1 cellular context compared by ENCODE assay signal in the genomic region with DNA sequence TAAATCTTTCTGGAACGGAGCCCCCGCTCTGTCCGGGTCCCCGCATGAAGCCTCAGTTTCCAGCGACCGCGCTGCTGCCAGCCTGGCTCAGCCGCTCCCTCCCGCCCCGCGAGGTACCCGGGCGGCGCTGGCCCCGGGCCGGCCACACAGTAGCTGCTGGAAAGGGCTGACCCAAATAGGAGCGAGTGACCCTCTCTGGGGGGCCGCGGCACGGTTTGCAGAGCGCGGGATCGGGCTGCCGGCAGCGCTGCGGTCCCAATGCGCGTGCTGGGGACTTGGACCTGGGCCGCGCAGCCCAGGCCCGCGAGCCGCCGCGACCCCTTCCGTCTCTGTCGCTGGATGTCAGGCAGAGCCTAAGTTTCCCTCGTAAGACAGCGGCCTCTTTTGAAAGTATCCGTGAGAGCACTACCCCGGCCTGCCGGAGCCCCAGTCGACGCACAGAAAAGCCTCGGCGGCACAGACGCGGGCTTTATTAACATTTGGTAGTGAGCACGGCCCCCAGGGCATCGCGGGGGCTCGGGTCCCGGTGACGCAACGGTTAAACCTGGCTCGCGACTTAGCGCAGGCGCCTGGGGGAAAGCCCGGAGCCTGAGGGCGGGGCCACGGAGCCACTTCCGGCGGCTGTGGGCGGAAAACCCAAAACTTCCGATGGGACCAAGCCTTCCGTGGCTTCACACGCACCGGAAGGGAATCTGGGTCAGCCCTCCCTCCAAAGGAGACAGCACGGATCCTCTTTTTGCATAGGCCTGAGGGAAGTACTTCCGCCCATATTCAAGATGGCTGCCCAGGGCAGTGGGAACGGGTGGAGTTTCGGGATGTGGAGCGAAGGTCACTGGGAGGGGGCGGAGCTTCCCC.
TF ChIP-seq lines count a peak whose summit lies in the region.

No MANE protein-coding gene starts in this region.

TF ChIP-seq in HepG2, 621 proteins besides CTCF, POLR2A, EP300 and RAD21 (continued from another document and continues in another):
- TF ChIP-seq CSRNP2 (CRISPR knock-in tag; conservative IDR thresholded peaks at IDR 0.05; ENCODE audit: low read depth) (no peak), ZNF776 (CRISPR knock-in tag; IDR thresholded peaks at IDR 0.05) (no peak), ZSCAN25 (CRISPR knock-in tag; IDR thresholded peaks at IDR 0.05) (no peak), CCAR2 (optimal IDR thresholded peaks at IDR 0.05; ENCODE audit: low read depth, low read length) (no peak), TAF15 (IDR thresholded peaks at IDR 0.05; ENCODE audit: low read depth, low read length, poor library complexity, severe bottlenecking) (peak; percentile 45), KAT8 (CRISPR knock-in tag; IDR thresholded peaks at IDR 0.05) (peak; percentile 97), STAT6 (CRISPR knock-in tag; IDR thresholded peaks at IDR 0.05; ENCODE audit: borderline replicate concordance) (peak; percentile 96), ZNF883 (CRISPR knock-in tag; IDR thresholded peaks at IDR 0.05; ENCODE audit: not compliant biosample characterization) (peak; percentile 59), NR0B2 (CRISPR knock-in tag; IDR thresholded peaks at IDR 0.05) (no peak), HNRNPLL (IDR thresholded peaks at IDR 0.05; ENCODE audit: low read depth, low read length, poor library complexity, severe bottlenecking) (peak; percentile 86), ZNF598 (CRISPR knock-in tag; IDR thresholded peaks at IDR 0.05; ENCODE audit: borderline replicate concordance) (no peak), ZNF816 (CRISPR knock-in tag; IDR thresholded peaks at IDR 0.05; ENCODE audit: borderline replicate concordance) (no peak), ZNF670 (CRISPR knock-in tag; IDR thresholded peaks at IDR 0.05; ENCODE audit: borderline replicate concordance) (peak; percentile 71; the same call in 1 of the 2 replicates), ZNF335 (CRISPR knock-in tag; IDR thresholded peaks at IDR 0.05) (peak; percentile 78; the same call in 1 of the 2 replicates), POGZ (CRISPR knock-in tag; IDR thresholded peaks at IDR 0.05) (peak; percentile 36; the same call in 1 of the 2 replicates), ZNF367 (CRISPR knock-in tag; IDR thresholded peaks at IDR 0.05; ENCODE audit: borderline replicate concordance) (0 out of 2 replicates have a peak, but pooled peaks have one; percentile 21), NR2F2 (IDR thresholded peaks at IDR 0.05; ENCODE audit: borderline replicate concordance, low read depth) (peak; percentile 49; the same call in 1 of the 2 replicates), DNMT3B (CRISPR knock-in tag; conservative IDR thresholded peaks at IDR 0.05) (0 out of 2 replicates have a peak, but pooled peaks have one; percentile 16), ATF7 (IDR thresholded peaks at IDR 0.05) (peak; percentile 64), ATF7 (CRISPR knock-in tag; IDR thresholded peaks at IDR 0.05) (no peak; the same call in 1 of the 2 replicates), ZNF589 (CRISPR knock-in tag; conservative IDR thresholded peaks at IDR 0.05) (no peak), E2F2 (CRISPR knock-in tag; IDR thresholded peaks at IDR 0.05; ENCODE audit: borderline replicate concordance) (no peak), ZNF407 (CRISPR knock-in tag; IDR thresholded peaks at IDR 0.05; ENCODE audit: not compliant biosample characterization) (peak; percentile 54), DDIT3 (CRISPR knock-in tag; IDR thresholded peaks at IDR 0.05) (no peak)
- TF ChIP-seq, protein P1, sequence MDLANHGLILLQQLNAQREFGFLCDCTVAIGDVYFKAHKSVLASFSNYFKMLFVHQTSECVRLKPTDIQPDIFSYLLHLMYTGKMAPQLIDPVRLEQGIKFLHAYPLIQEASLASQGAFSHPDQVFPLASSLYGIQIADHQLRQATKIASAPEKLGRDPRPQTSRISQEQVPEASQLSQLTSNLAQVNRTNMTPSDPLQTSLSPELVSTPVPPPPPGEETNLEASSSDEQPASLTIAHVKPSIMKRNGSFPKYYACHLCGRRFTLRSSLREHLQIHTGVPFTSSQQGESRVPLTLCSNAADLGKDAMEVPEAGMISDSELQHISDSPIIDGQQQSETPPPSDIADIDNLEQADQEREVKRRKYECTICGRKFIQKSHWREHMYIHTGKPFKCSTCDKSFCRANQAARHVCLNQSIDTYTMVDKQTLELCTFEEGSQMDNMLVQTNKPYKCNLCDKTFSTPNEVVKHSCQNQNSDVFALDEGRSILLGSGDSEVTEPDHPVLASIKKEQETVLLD (CRISPR knock-in tag; IDR thresholded peaks at IDR 0.05; ENCODE audit: low read depth), result peak; percentile 73; the same call in 1 of the 2 replicates
- TF ChIP-seq, protein P2, sequence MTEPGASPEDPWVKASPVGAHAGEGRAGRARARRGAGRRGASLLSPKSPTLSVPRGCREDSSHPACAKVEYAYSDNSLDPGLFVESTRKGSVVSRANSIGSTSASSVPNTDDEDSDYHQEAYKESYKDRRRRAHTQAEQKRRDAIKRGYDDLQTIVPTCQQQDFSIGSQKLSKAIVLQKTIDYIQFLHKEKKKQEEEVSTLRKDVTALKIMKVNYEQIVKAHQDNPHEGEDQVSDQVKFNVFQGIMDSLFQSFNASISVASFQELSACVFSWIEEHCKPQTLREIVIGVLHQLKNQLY (CRISPR knock-in tag; IDR thresholded peaks at IDR 0.05), result peak; percentile 26; the same call in 1 of the 2 replicates
- TF ChIP-seq, protein P3, sequence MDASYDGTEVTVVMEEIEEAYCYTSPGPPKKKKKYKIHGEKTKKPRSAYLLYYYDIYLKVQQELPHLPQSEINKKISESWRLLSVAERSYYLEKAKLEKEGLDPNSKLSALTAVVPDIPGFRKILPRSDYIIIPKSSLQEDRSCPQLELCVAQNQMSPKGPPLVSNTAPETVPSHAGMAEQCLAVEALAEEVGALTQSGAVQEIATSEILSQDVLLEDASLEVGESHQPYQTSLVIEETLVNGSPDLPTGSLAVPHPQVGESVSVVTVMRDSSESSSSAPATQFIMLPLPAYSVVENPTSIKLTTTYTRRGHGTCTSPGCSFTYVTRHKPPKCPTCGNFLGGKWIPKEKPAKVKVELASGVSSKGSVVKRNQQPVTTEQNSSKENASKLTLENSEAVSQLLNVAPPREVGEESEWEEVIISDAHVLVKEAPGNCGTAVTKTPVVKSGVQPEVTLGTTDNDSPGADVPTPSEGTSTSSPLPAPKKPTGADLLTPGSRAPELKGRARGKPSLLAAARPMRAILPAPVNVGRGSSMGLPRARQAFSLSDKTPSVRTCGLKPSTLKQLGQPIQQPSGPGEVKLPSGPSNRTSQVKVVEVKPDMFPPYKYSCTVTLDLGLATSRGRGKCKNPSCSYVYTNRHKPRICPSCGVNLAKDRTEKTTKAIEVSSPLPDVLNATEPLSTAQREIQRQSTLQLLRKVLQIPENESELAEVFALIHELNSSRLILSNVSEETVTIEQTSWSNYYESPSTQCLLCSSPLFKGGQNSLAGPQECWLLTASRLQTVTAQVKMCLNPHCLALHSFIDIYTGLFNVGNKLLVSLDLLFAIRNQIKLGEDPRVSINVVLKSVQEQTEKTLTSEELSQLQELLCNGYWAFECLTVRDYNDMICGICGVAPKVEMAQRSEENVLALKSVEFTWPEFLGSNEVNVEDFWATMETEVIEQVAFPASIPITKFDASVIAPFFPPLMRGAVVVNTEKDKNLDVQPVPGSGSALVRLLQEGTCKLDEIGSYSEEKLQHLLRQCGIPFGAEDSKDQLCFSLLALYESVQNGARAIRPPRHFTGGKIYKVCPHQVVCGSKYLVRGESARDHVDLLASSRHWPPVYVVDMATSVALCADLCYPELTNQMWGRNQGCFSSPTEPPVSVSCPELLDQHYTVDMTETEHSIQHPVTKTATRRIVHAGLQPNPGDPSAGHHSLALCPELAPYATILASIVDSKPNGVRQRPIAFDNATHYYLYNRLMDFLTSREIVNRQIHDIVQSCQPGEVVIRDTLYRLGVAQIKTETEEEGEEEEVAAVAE (CRISPR knock-in tag; IDR thresholded peaks at IDR 0.05; ENCODE audit: borderline replicate concordance), result peak; percentile 73; the same call in 1 of the 2 replicates
